In the genomic region with DNA sequence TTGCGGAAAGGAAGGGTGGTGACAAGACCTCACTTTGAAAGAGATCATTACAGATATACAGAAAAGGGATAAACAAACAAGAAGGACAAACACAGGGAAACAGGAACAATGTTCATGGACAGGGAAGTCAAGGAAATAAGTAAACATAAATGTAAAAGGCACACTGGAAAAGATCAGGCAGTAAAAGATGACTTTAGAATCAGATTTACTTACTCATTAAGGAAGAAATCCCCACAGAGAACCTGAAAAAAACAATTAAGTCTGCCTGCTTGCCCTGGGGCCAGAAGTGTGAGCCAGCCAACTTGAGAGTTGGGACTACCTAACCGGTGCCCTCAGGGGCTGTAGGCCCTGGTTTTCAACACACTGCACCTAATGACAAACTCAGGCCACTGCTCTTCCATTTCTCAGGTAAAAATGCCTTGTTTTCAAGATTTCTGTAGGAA, we compare ENCODE assay signal across 11 cellular contexts. TPM values are rescaled to one million over a fixed set of nuclear protein-coding genes. Genes with fewer than 3 reads are reported as not detected.
DNase-seq lines count a peak whose midpoint lies in the region; ATAC-seq, FAIRE-seq and TF ChIP-seq lines count a peak whose summit lies in the region.
"Had no signal": no experiment of that assay in that cellular context is flagged by ENCODE, and none has a peak within 500 bp of the region (broad histone marks: within the 10 kb centered on the region; RNA-seq: fewer than 3 reads in every experiment).

No MANE protein-coding gene starts in this region.

- no peak for TF ChIP-seq EP300 in GM12878 (IDR thresholded peaks at IDR 0.05; ENCODE audit: borderline replicate concordance in 1 of 2, control insufficient read depth in 1 of 2, low read depth in 2 of 2, low read length in 2 of 2)

- peaks cover 39% of the 10 kb centered on the region for H3K79me2 ChIP-seq in GM12878 (ENCODE audit: control insufficient read depth, insufficient read depth, low read length)

- H3K9me3 Mint-ChIP-seq in CD4-positive, alpha-beta T cell: no peaks in the 10 kb centered on the region
- no peaks in the 10 kb centered on the region for H3K9me3 Mint-ChIP-seq in natural killer cell

- no peak for FAIRE-seq in GM12878 (lab: Jason Lieb, UNC)

- CTCF ChIA-PET in CD4-positive, alpha-beta T cell (lab: Charles Lee): no interaction called here
- CTCF ChIA-PET in GM12878 (lab: Yijun Ruan, JAX): interaction anchor here (13.8 kb wide), 1 partner anchor 69 kb away, joined by 244 read pairs; a partner anchor contains a TSS

- H3K4me3 ChIP-seq in HUES64 (ENCODE audit: low read length) (peak overlapping the region; percentile 92; the same call in 1 of the 2 replicates), GM12878 (peak overlapping the region; percentile 87; the same call in 1 of the 2 replicates)

- in situ Hi-C loops in GM12878 (cut with MboI): loop anchor here (5.0 kb wide), 2 partner anchors 71 to 186 kb away; no protein-coding TSS in a partner anchor

- H3K36me3 ChIP-seq in HUES64 (ENCODE audit: insufficient read depth, low read length) (no peaks in the 10 kb centered on the region), GM12878 (ENCODE audit: control insufficient read depth in 2 of 2, insufficient read depth in 2 of 2, low read length in 1 of 2) (no peaks in the 10 kb centered on the region; a peak in 1 of 4 replicates)

- RAD21 ChIA-PET in GM12878 (lab: Charles Lee; ENCODE audit: unreplicated experiment): interaction anchor here (1.0 kb wide), 1 partner anchor 74 kb away, joined by 3 read pairs; no protein-coding TSS in a partner anchor

- H3K27me3 Mint-ChIP-seq in CD4-positive, alpha-beta T cell: no peaks in the 10 kb centered on the region
- no peaks in the 10 kb centered on the region for H3K27me3 Mint-ChIP-seq in natural killer cell (ENCODE audit: low read depth in 2 of 2)

- no peak for TF ChIP-seq CTCF in CD4-positive, alpha-beta T cell (IDR thresholded peaks at IDR 0.05)
- TF ChIP-seq CTCF in GM12878 (IDR thresholded peaks at IDR 0.05 in 2 of 3, conservative IDR thresholded peaks at IDR 0.05 in 1 of 3; ENCODE audit: control insufficient read depth in 2 of 3, extremely low read depth in 1 of 3, insufficient read depth in 1 of 3, low read depth in 3 of 3, low read length in 3 of 3) (no peak), natural killer cell (IDR thresholded peaks at IDR 0.05) (no peak)

- peak overlapping the region; percentile 99 for H3K27ac Mint-ChIP-seq in CD4-positive, alpha-beta T cell
- H3K27ac Mint-ChIP-seq in natural killer cell: peak overlapping the region; percentile 93 to 94

- WGBS in HUES64: 46% methylated on average over 2 of the region's 2 CpGs
- 93% methylated on average over 2 of the region's 2 CpGs for WGBS in GM12878 (ENCODE audit: insufficient coverage, insufficient replicate concordance, low lambda C conversion rate, missing lambda C conversion rate)

- peaks cover 10% of the 10 kb centered on the region for H3K36me3 Mint-ChIP-seq in CD4-positive, alpha-beta T cell (ENCODE audit: low read depth)
- H3K36me3 Mint-ChIP-seq in natural killer cell: no peaks in the 10 kb centered on the region

- no peak for TF ChIP-seq RAD21 in GM12878 (IDR thresholded peaks at IDR 0.05; ENCODE audit: insufficient read depth, low read depth, low read length)

- no peaks in the 10 kb centered on the region for H3K27me3 ChIP-seq in CD4-positive, alpha-beta T cell (ENCODE audit: control insufficient read depth, insufficient read depth, low read length)
- H3K27me3 ChIP-seq in HUES64 (ENCODE audit: insufficient read depth, low read length) (no peaks in the 10 kb centered on the region; the same call in 1 of the 2 replicates), GM12878 (replicated peaks in 1 of 2; ENCODE audit: control insufficient read depth in 2 of 2, insufficient read depth in 2 of 2, low read length in 1 of 2) (no peaks in the 10 kb centered on the region)

- no peaks in the 10 kb centered on the region for H3K9me3 ChIP-seq in CD4-positive, alpha-beta T cell (ENCODE audit: control insufficient read depth, low read length)
- H3K9me3 ChIP-seq in HUES64 (ENCODE audit: insufficient read depth, low read depth, low read length) (no peaks in the 10 kb centered on the region), GM12878 (replicated peaks; ENCODE audit: control insufficient read depth, insufficient read depth, low read length) (no peaks in the 10 kb centered on the region)

- SMC1A ChIA-PET in GM12878 (lab: Charles Lee; ENCODE audit: uncharacterized antibody, unreplicated experiment): interaction anchor here (1.2 to 1.6 kb wide), 3 partner anchors 10 to 87 kb away, joined by 3 to 4 read pairs (median 3); no protein-coding TSS in a partner anchor

- peak in 1 of 10 experiments; percentile 12 for DNase-seq in CD4-positive, alpha-beta T cell
- DNase-seq in GM12878 (ENCODE audit: low read depth, low spot score) (no peak), natural killer cell (no peak), A172 (ENCODE audit: low spot score) (no peak), HK-2 (ENCODE audit: unreplicated experiment) (no peak)
- DNase-seq: hippocampal formation, MV-4-11 had no signal

- H3K4me3 Mint-ChIP-seq in CD4-positive, alpha-beta T cell: peak overlapping the region; percentile 96
- H3K4me3 Mint-ChIP-seq in natural killer cell: peak overlapping the region; percentile 83

- peaks cover 19% of the 10 kb centered on the region for H3K4me1 ChIP-seq in HUES64 (ENCODE audit: insufficient read depth, low read length)
- peaks cover 7% of the 10 kb centered on the region; the same call in 1 of the 2 replicates for H3K4me1 ChIP-seq in GM12878 (ENCODE audit: control insufficient read depth, insufficient read depth, low read length)

- POLR2A ChIA-PET in CD4-positive, alpha-beta T cell (lab: Charles Lee): interaction anchor here (1.6 to 7.0 kb wide), 2 partner anchors 67 kb away, joined by 4 to 77 read pairs; a partner anchor contains a TSS
- POLR2A ChIA-PET in GM12878 (lab: Charles Lee): no interaction called here

- intact Hi-C loops in CD4-positive, alpha-beta T cell (cut with DNase I, micrococcal nuclease): loop anchor here in 1 of 2 experiments (5.0 to 10.0 kb wide), 5 partner anchors 256 to 1639 kb away; a partner anchor contains a TSS
- intact Hi-C loops in GM12878 (cut with micrococcal nuclease; ENCODE audit: unreplicated experiment) (no loop called here), natural killer cell (cut with micrococcal nuclease) (no loop called here)

- ATAC-seq in CD4-positive, alpha-beta T cell (ENCODE audit: poor library complexity): no peak
- no peak for ATAC-seq in GM12878
- no peak for ATAC-seq in natural killer cell
- no peak for ATAC-seq in GM18861 (IDR thresholded peaks at IDR 0.05; ENCODE audit: unreplicated experiment)
- ATAC-seq in GM18858 (IDR thresholded peaks at IDR 0.05; ENCODE audit: unreplicated experiment): no peak

- TF ChIP-seq POLR2A in GM12878 (IDR thresholded peaks at IDR 0.05; ENCODE audit: low read depth, low read length): no peak

- no peaks in the 10 kb centered on the region for H4K20me1 ChIP-seq in GM12878 (ENCODE audit: control insufficient read depth, insufficient read depth)

- BruUV-seq in GM12878 (replicated peaks; lab: Mats Ljungman, UMichigan): no TSS peak

- H2AFZ ChIP-seq in GM12878 (ENCODE audit: control insufficient read depth, low read depth, low read length): no peak overlapping the region

- H3K27ac ChIP-seq in CD4-positive, alpha-beta T cell (ENCODE audit: low read depth, low read length): no peak overlapping the region
- H3K27ac ChIP-seq in HUES64 (ENCODE audit: low read depth, low read length) (no peak overlapping the region), GM12878 (ENCODE audit: control insufficient read depth, insufficient read depth) (no peak overlapping the region; the same call in 1 of the 2 replicates)

- peak overlapping the region; percentile 79 for H3K4me2 ChIP-seq in GM12878 (ENCODE audit: control insufficient read depth, insufficient read depth)

- H3K9ac ChIP-seq in HUES64 (ENCODE audit: low read depth, low read length) (no peak overlapping the region), GM12878 (ENCODE audit: control insufficient read depth, insufficient read depth, low read length) (peak overlapping the region; percentile 34; the same call in 1 of the 2 replicates)

- peaks cover 90% of the 10 kb centered on the region for H3K4me1 Mint-ChIP-seq in CD4-positive, alpha-beta T cell (ENCODE audit: low read depth)
- peaks cover 75 to 78% of the 10 kb centered on the region in 2 donors for H3K4me1 Mint-ChIP-seq in natural killer cell

RNA-seq across cellular contexts. Expression of a gene that starts 1.7 kb away (rescaled TPM):
- total RNA-seq in CD4-positive, alpha-beta T cell: 10 to 100 TPM in 1 of 2 experiments, 1 to 10 TPM in 1; 9.5 to 11.3 TPM
- polyA plus RNA-seq in HUES64 (2013, experiment 1 of 2): 47.7 TPM
- polyA plus RNA-seq in HUES64 (2013, experiment 2 of 2): 46.9 TPM
- 23.9 and 29.1 TPM in 2 replicates for total RNA-seq in GM12878 (2013; cell fraction: nucleolus; rRNA removed)
- total RNA-seq in GM12878 (2014; rRNA removed) (32.5 and 34.7 TPM in 2 replicates), GM12878 (2014; rRNA removed; fragmentation: Illumina TruSeq; extraction: Trizol) (29.3 and 31.2 TPM in 2 replicates), GM12878 (2021) (31.7 and 32.9 TPM in 2 replicates), natural killer cell (100 to 1,000 TPM; 205 to 212 (median 207) TPM)
- polyA plus RNA-seq in GM12878 (2011; ENCODE audit: low read depth): 13.2 TPM
- polyA plus RNA-seq in GM12878 (2011; rRNA removed) (33.6 and 34.9 TPM in 2 replicates), GM12878 (2014; fragmentation: Illumina TruSeq; extraction: Trizol) (28.0 and 30.5 TPM in 2 replicates), GM12878 (2014; fragmentation: Nextera tagmentation; extraction: Ambion mirVana) (10 to 100 TPM; 12.1 to 22.3 TPM), GM12878 (2014; rRNA removed) (38.4 and 38.7 TPM in 2 replicates), GM12878 (2016; fragmentation: Nextera tagmentation; extraction: Ambion mirVana) (10 to 100 TPM; 56.6 to 60.2 TPM)
- 31.5 and 35.7 TPM in 2 replicates for polyA plus RNA-seq in GM12878 (2011; cell fraction: cytosol; rRNA removed)
- polyA plus RNA-seq in GM12878 (2011; cell fraction: nucleus; rRNA removed): 29.7 and 34.5 TPM in 2 replicates
- polyA plus RNA-seq in GM12878 (2012): 20.4 and 24.0 TPM in 2 replicates
- 13.4 and 15.9 TPM in 2 replicates for polyA minus RNA-seq in GM12878 (2011; rRNA and poly(A)+ RNA removed)
- polyA minus RNA-seq in GM12878 (2011; cell fraction: cytosol; rRNA and poly(A)+ RNA removed): 6.8 and 7.4 TPM in 2 replicates
- 7.0 and 8.7 TPM in 2 replicates for polyA minus RNA-seq in GM12878 (2011; cell fraction: nucleus; rRNA and poly(A)+ RNA removed)
- total RNA-seq in A172 (2014; rRNA removed; shearing (Covaris generic)): 169 and 171 TPM in 2 replicates

RNA-seq across cellular contexts. Expression of a gene that starts 41.8 kb away (rescaled TPM):
- total RNA-seq in CD4-positive, alpha-beta T cell: 1 to 10 TPM; 3.2 to 4.4 TPM
- not detected for polyA plus RNA-seq in HUES64 (2013, experiment 1 of 2)
- not detected for polyA plus RNA-seq in HUES64 (2013, experiment 2 of 2)
- total RNA-seq in GM12878 (2013; cell fraction: nucleolus; rRNA removed): not detected in 2 replicates
- total RNA-seq in GM12878 (2014; rRNA removed): not detected in 2 replicates
- not detected in 2 replicates for total RNA-seq in GM12878 (2014; rRNA removed; fragmentation: Illumina TruSeq; extraction: Trizol)
- not detected in 2 replicates for total RNA-seq in GM12878 (2021)
- not detected for polyA plus RNA-seq in GM12878 (2011; ENCODE audit: low read depth)
- 0.32 and 0.69 TPM in 2 replicates for polyA plus RNA-seq in GM12878 (2011; rRNA removed)
- polyA plus RNA-seq in GM12878 (2011; cell fraction: cytosol; rRNA removed): 0.57 and 0.96 TPM in 2 replicates
- polyA plus RNA-seq in GM12878 (2011; cell fraction: nucleus; rRNA removed): 0.20 and 0.43 TPM in 2 replicates
- polyA plus RNA-seq in GM12878 (2012): 0.34 TPM in 1 of 2 replicates, not detected in the other
- not detected in 2 replicates for polyA plus RNA-seq in GM12878 (2014; fragmentation: Illumina TruSeq; extraction: Trizol)
- not detected for polyA plus RNA-seq in GM12878 (2014; fragmentation: Nextera tagmentation; extraction: Ambion mirVana)
- polyA plus RNA-seq in GM12878 (2014; rRNA removed): not detected in 2 replicates
- polyA plus RNA-seq in GM12878 (2016; fragmentation: Nextera tagmentation; extraction: Ambion mirVana): not detected
- polyA minus RNA-seq in GM12878 (2011; rRNA and poly(A)+ RNA removed): 0.62 TPM in 1 of 2 replicates, not detected in the other
- polyA minus RNA-seq in GM12878 (2011; cell fraction: cytosol; rRNA and poly(A)+ RNA removed): not detected in 2 replicates
- polyA minus RNA-seq in GM12878 (2011; cell fraction: nucleus; rRNA and poly(A)+ RNA removed): not detected in 2 replicates
- 100 to 1,000 TPM; 590 to 700 (median 619) TPM for total RNA-seq in natural killer cell
- not detected in 2 replicates for total RNA-seq in A172 (2014; rRNA removed; shearing (Covaris generic))
- total RNA-seq: urinary bladder had no signal

Comparison
In these comparisons a context has a peak if more than half of its experiments do, and no peak if none do; other contexts are left out.
1. RNA of a gene that starts 41.8 kb away (total RNA-seq): 590 to 700 TPM in natural killer cell; 3.2 to 4.4 TPM in CD4-positive, alpha-beta T cell, not detected in GM12878 and not detected in A172; every median in the first group is over 100 times any median in the second.